In genomic region chr5:77211013-77211690, GRCh38 we compare ENCODE assay signal across 9 cellular contexts. TPM values are rescaled to one million over a fixed set of nuclear protein-coding genes. Genes with fewer than 3 reads are reported as not detected.
DNase-seq lines count a peak whose midpoint lies in the region; ATAC-seq lines count a peak whose summit lies in the region.
"Had no signal": no experiment of that assay in that cellular context is flagged by ENCODE, and none has a peak within 500 bp of the region (broad histone marks: within the 10 kb centered on the region; RNA-seq: fewer than 3 reads in every experiment).

No MANE protein-coding gene starts in this region.

- peak overlapping the region; percentile 57 for H3K4me3 Mint-ChIP-seq in activated CD8-positive, alpha-beta T cell treated with anti-CD3 and anti-CD28 coated beads, Interleukin-2, amount 10 ng/mL, durations not matched to agents 7 days and 5 days

- peak overlapping the region; percentile 22 for H3K27ac ChIP-seq in substantia nigra (ENCODE audit: low read depth, low read length, poor library complexity, severe bottlenecking)
- H3K27ac ChIP-seq: C4-2B had no signal

- peaks cover 66% of the 10 kb centered on the region for H3K27me3 Mint-ChIP-seq in activated CD8-positive, alpha-beta T cell treated with anti-CD3 and anti-CD28 coated beads, Interleukin-2, amount 10 ng/mL, durations not matched to agents 7 days and 5 days (ENCODE audit: low read depth)

- no peak overlapping the region for H3K27ac Mint-ChIP-seq in activated CD8-positive, alpha-beta T cell treated with anti-CD3 and anti-CD28 coated beads, Interleukin-2, amount 10 ng/mL, durations not matched to agents 7 days and 5 days

- CTCF ChIA-PET in activated CD8-positive, alpha-beta T cell treated with anti-CD3 and anti-CD28 coated beads, Interleukin-2, amount 10 ng/mL, durations not matched to agents 7 days and 5 days (lab: Charles Lee): no interaction called here

- no peak for ATAC-seq in activated CD8-positive, alpha-beta T cell treated with anti-CD3 and anti-CD28 coated beads, Interleukin-2, amount 10 ng/mL, durations not matched to agents 7 days and 5 days
- no peak for ATAC-seq in HG02623 (IDR thresholded peaks at IDR 0.05; ENCODE audit: unreplicated experiment)

- POLR2A ChIA-PET in activated CD8-positive, alpha-beta T cell treated with anti-CD3 and anti-CD28 coated beads, Interleukin-2, amount 10 ng/mL, durations not matched to agents 7 days and 5 days (lab: Charles Lee): no interaction called here

- peaks cover 12% of the 10 kb centered on the region for H3K4me1 Mint-ChIP-seq in activated CD8-positive, alpha-beta T cell treated with anti-CD3 and anti-CD28 coated beads, Interleukin-2, amount 10 ng/mL, durations not matched to agents 7 days and 5 days (ENCODE audit: low read depth)

- H3K9me3 Mint-ChIP-seq in activated CD8-positive, alpha-beta T cell treated with anti-CD3 and anti-CD28 coated beads, Interleukin-2, amount 10 ng/mL, durations not matched to agents 7 days and 5 days (ENCODE audit: insufficient read depth): no peaks in the 10 kb centered on the region

- DNase-seq in NCI-H345 (lab: John Stamatoyannopoulos, UW): peak; percentile 24
- no peak for DNase-seq in NCI-H345 treated with DMSO at 0.1 percent for 48 hours (lab: John Stamatoyannopoulos, UW; ENCODE audit: unreplicated experiment)
- DNase-seq in activated CD8-positive, alpha-beta T cell treated with anti-CD3 and anti-CD28 coated beads, Interleukin-2, amount 10 ng/mL, durations not matched to agents 7 days and 5 days: no peak
- peak; percentile 60 for DNase-seq in iPS-NIHi7 (ENCODE audit: extremely low spot score)
- peak in 3 of 49 donors; percentile 12 to 38 (median 26) for DNase-seq in substantia nigra (lab: John Stamatoyannopoulos, UW)
- DNase-seq in NCI-H446 (lab: John Stamatoyannopoulos, UW): no peak
- DNase-seq in ureter (ENCODE audit: low spot score): no peak

- H3K36me3 Mint-ChIP-seq in activated CD8-positive, alpha-beta T cell treated with anti-CD3 and anti-CD28 coated beads, Interleukin-2, amount 10 ng/mL, durations not matched to agents 7 days and 5 days (ENCODE audit: low read depth): peaks cover 4% of the 10 kb centered on the region

RNA-seq across cellular contexts. Expression of gene PDE8B, which starts 0.7 kb away (rescaled TPM):
- not detected for total RNA-seq in activated CD8-positive, alpha-beta T cell treated with anti-CD3 and anti-CD28 coated beads, Interleukin-2, amount 10 ng/mL, durations not matched to agents 7 days and 5 days
- total RNA-seq in ureter: 10.1 TPM

Comparison
In these comparisons a context has a peak if more than half of its experiments do, and no peak if none do; other contexts are left out.
1. DNase-seq: peak in NCI-H345 (single experiment) and iPS-NIHi7 (single experiment); none in NCI-H345 treated with DMSO at 0.1 percent for 48 hours (single experiment), activated CD8-positive, alpha-beta T cell treated with anti-CD3 and anti-CD28 coated beads, Interleukin-2, amount 10 ng/mL, durations not matched to agents 7 days and 5 days (single experiment), NCI-H446 (0 of 2) and ureter (single experiment).
2. RNA of gene PDE8B, which starts 0.7 kb away (total RNA-seq): 10.1 TPM in ureter (single experiment); not detected in activated CD8-positive, alpha-beta T cell treated with anti-CD3 and anti-CD28 coated beads, Interleukin-2, amount 10 ng/mL, durations not matched to agents 7 days and 5 days; every median in the first group is over 10 times any median in the second.